8 cellular contexts compared by ENCODE assay signal in the genomic region with DNA sequence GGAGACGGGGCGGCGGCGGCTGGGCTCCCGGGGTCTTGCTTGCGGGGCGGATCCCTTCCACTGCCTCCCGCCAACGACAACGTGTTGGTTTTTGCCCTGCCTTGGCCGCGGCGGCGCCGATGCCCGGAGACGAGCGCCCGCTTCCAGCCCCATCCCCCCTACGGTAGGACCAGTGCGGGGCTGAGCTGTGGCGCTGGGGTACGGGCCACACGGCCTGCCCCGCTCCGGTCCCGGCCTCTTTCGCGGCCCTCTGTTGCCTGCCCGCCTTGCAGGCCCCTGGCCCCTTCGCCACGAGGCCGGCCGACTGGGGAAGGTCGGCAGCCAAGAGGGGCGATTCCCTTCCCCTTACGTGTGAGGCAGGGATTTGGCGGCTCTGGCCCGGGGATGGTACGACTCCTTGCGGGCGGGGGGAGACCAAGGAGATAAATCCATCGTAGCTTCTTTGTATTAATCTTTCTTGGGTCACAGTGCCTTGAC. TPM values are rescaled to one million over a fixed set of nuclear protein-coding genes. Genes with fewer than 3 reads are reported as not detected.
DNase-seq lines count a peak whose midpoint lies in the region; ATAC-seq and TF ChIP-seq lines count a peak whose summit lies in the region.

No MANE protein-coding gene starts in this region.

- peaks cover 4% of the 10 kb centered on the region for H3K79me1 ChIP-seq in mesenchymal stem cell (replicated peaks; ENCODE audit: low read length, poor library complexity, severe bottlenecking)

- peaks cover 29% of the 10 kb centered on the region for H3K36me3 Mint-ChIP-seq in activated B cell treated with CpG ODN at 0.5 μM for 24 hours (ENCODE audit: low read depth)
- H3K36me3 Mint-ChIP-seq in stimulated activated memory B cell treated with anti-CD40 and anti-IgM and Interleukin-4, amounts not matched to agents 10 μg/mL and 1 μg/mL and 100 μg/mL, for 72 hours = peaks cover 10% of the 10 kb centered on the region

- H3K36me3 ChIP-seq in HUES6 (ENCODE audit: control insufficient read depth, insufficient read depth, low read length) = peaks cover 30% of the 10 kb centered on the region
- peaks cover 8% of the 10 kb centered on the region for H3K36me3 ChIP-seq in effector memory CD4-positive, alpha-beta T cell (ENCODE audit: control insufficient read depth, insufficient read depth, low read length)
- peaks cover 7 to 26% of the 10 kb centered on the region in 2 experiments for H3K36me3 ChIP-seq in mesenchymal stem cell (ENCODE audit: control insufficient read depth in 1 of 2, insufficient read depth in 2 of 2, low read depth in 1 of 2, low read length in 2 of 2)

- H3K9me3 Mint-ChIP-seq in activated B cell treated with CpG ODN at 0.5 μM for 24 hours = no peaks in the 10 kb centered on the region
- H3K9me3 Mint-ChIP-seq in stimulated activated memory B cell treated with anti-CD40 and anti-IgM and Interleukin-4, amounts not matched to agents 10 μg/mL and 1 μg/mL and 100 μg/mL, for 72 hours = no peaks in the 10 kb centered on the region

- peak overlapping the region in 1 of 2 experiments; percentile 98 for H3K14ac ChIP-seq in mesenchymal stem cell (ENCODE audit: low read length in 2 of 2)

- TF ChIP-seq CTCF in activated B cell treated with CpG ODN at 0.5 μM for 24 hours (IDR thresholded peaks at IDR 0.05) = no peak

- H3K18ac ChIP-seq in mesenchymal stem cell (ENCODE audit: low read depth in 1 of 2, low read length in 2 of 2) = peak overlapping the region; percentile 98 to 99

- peak overlapping the region; percentile 64 for H2BK15ac ChIP-seq in mesenchymal stem cell (ENCODE audit: low read depth, poor library complexity, severe bottlenecking)

- H3K27me3 Mint-ChIP-seq in activated B cell treated with CpG ODN at 0.5 μM for 24 hours = no peaks in the 10 kb centered on the region
- H3K27me3 Mint-ChIP-seq in stimulated activated memory B cell treated with anti-CD40 and anti-IgM and Interleukin-4, amounts not matched to agents 10 μg/mL and 1 μg/mL and 100 μg/mL, for 72 hours = no peaks in the 10 kb centered on the region

- peak overlapping the region; percentile 54 for H2BK120ac ChIP-seq in mesenchymal stem cell (ENCODE audit: low read depth, low read length)

- peak overlapping the region; percentile 55 for H2AK5ac ChIP-seq in mesenchymal stem cell (ENCODE audit: low read length, severe bottlenecking)

- H3K4ac ChIP-seq in mesenchymal stem cell (ENCODE audit: low read depth in 1 of 2, low read length in 2 of 2) = peak overlapping the region; percentile 88 to 99

- H3K4me1 ChIP-seq in HUES6 (ENCODE audit: control insufficient read depth, insufficient read depth, low read length) = peaks cover 29% of the 10 kb centered on the region
- H3K4me1 ChIP-seq in effector memory CD4-positive, alpha-beta T cell (ENCODE audit: control insufficient read depth, insufficient read depth, low read length, poor library complexity, severe bottlenecking) = peaks cover 42% of the 10 kb centered on the region
- peaks cover 7% of the 10 kb centered on the region for H3K4me1 ChIP-seq in mesenchymal stem cell (ENCODE audit: control insufficient read depth, insufficient read depth, low read depth, low read length)

- H2AFZ ChIP-seq in mesenchymal stem cell (ENCODE audit: low read depth, low read length) = peak overlapping the region; percentile 18

- ATAC-seq in GM21390 (IDR thresholded peaks at IDR 0.05; ENCODE audit: unreplicated experiment) = peak; percentile 16
- ATAC-seq in activated B cell treated with CpG ODN at 0.5 μM for 24 hours (ENCODE audit: low read depth) = peak; percentile 45
- ATAC-seq in stimulated activated memory B cell treated with anti-CD40 and anti-IgM and Interleukin-4, amounts not matched to agents 10 μg/mL and 1 μg/mL and 100 μg/mL, for 72 hours = peak; percentile 63

- peak overlapping the region in 1 of 2 experiments; percentile 23 for H3K23ac ChIP-seq in mesenchymal stem cell (ENCODE audit: low read length in 2 of 2)

- peak overlapping the region; percentile 90 for H3K27ac ChIP-seq in HUES6 (ENCODE audit: low read depth, low read length)
- H3K27ac ChIP-seq in effector memory CD4-positive, alpha-beta T cell (ENCODE audit: insufficient read depth, low read length, poor library complexity, severe bottlenecking) = peak overlapping the region; percentile 91
- peak overlapping the region; percentile 11 for H3K27ac ChIP-seq in mesenchymal stem cell (ENCODE audit: low read length, poor library complexity, severe bottlenecking)

- intact Hi-C loops in activated B cell treated with CpG ODN at 0.5 μM for 24 hours (cut with micrococcal nuclease) = loop anchor here (1.0 to 10.0 kb wide), 7 partner anchors 9 to 1740 kb away; a partner anchor contains a TSS

- H3K4me3 ChIP-seq in HUES6 (ENCODE audit: low read depth, low read length) (peak overlapping the region; percentile 90), mesenchymal stem cell (ENCODE audit: insufficient read depth in 1 of 2, low read depth in 1 of 2, low read length in 2 of 2) (peak overlapping the region; percentile 89 to 93)
- peak overlapping the region; percentile 97 for H3K4me3 ChIP-seq in effector memory CD4-positive, alpha-beta T cell (ENCODE audit: insufficient read depth, low read depth, low read length, poor library complexity, severe bottlenecking)

- peak overlapping the region; percentile 98 for H4K91ac ChIP-seq in mesenchymal stem cell (ENCODE audit: low read length)

- peak overlapping the region; percentile 83 for H3K27ac Mint-ChIP-seq in activated B cell treated with CpG ODN at 0.5 μM for 24 hours
- H3K27ac Mint-ChIP-seq in stimulated activated memory B cell treated with anti-CD40 and anti-IgM and Interleukin-4, amounts not matched to agents 10 μg/mL and 1 μg/mL and 100 μg/mL, for 72 hours = peak overlapping the region; percentile 91

- H3K9me3 ChIP-seq in HUES6 (ENCODE audit: control insufficient read depth, insufficient read depth, low read depth, low read length) (no peaks in the 10 kb centered on the region), mesenchymal stem cell (ENCODE audit: control insufficient read depth, low read length) (no peaks in the 10 kb centered on the region)
- H3K9me3 ChIP-seq in effector memory CD4-positive, alpha-beta T cell (ENCODE audit: control insufficient read depth, low read length) = no peaks in the 10 kb centered on the region

- H3K27me3 ChIP-seq in HUES6 (ENCODE audit: control insufficient read depth, insufficient read depth, low read length) (no peaks in the 10 kb centered on the region), mesenchymal stem cell (ENCODE audit: control insufficient read depth in 1 of 2, insufficient read depth in 1 of 2, low read length in 2 of 2) (no peaks in the 10 kb centered on the region)
- no peaks in the 10 kb centered on the region for H3K27me3 ChIP-seq in effector memory CD4-positive, alpha-beta T cell (replicated peaks; ENCODE audit: control insufficient read depth, insufficient read depth, low read length, poor library complexity, severe bottlenecking)

- H4K8ac ChIP-seq in mesenchymal stem cell (ENCODE audit: low read length) = peak overlapping the region; percentile 96

- H3K4me3 Mint-ChIP-seq in activated B cell treated with CpG ODN at 0.5 μM for 24 hours = peak overlapping the region; percentile 91
- peak overlapping the region; percentile 84 for H3K4me3 Mint-ChIP-seq in stimulated activated memory B cell treated with anti-CD40 and anti-IgM and Interleukin-4, amounts not matched to agents 10 μg/mL and 1 μg/mL and 100 μg/mL, for 72 hours

- peaks cover 53% of the 10 kb centered on the region for H3K4me1 Mint-ChIP-seq in activated B cell treated with CpG ODN at 0.5 μM for 24 hours
- H3K4me1 Mint-ChIP-seq in stimulated activated memory B cell treated with anti-CD40 and anti-IgM and Interleukin-4, amounts not matched to agents 10 μg/mL and 1 μg/mL and 100 μg/mL, for 72 hours = peaks cover 42% of the 10 kb centered on the region

- CTCF ChIA-PET in activated B cell treated with CpG ODN at 0.5 μM for 24 hours (lab: Charles Lee) = interaction anchor here (0.8 to 2.2 kb wide), 6 partner anchors 9 to 226 kb away, joined by 3 to 11 read pairs (median 4); no protein-coding TSS in a partner anchor

- POLR2A ChIA-PET in activated B cell treated with CpG ODN at 0.5 μM for 24 hours (lab: Charles Lee) = interaction anchor here (0.6 to 3.6 kb wide), 17 partner anchors 9 to 359 kb away, joined by 3 to 33 read pairs (median 5); a partner anchor contains a TSS

- WGBS in mesenchymal stem cell = under 1% methylated on average over 36 of the region's 43 CpGs

- H2BK12ac ChIP-seq in mesenchymal stem cell (ENCODE audit: low read length in 2 of 2) = peak overlapping the region in 1 of 2 experiments; percentile 80

- peak overlapping the region; percentile 43 for H3K4me2 ChIP-seq in mesenchymal stem cell (ENCODE audit: low read length, poor library complexity, severe bottlenecking)

- H3K9ac ChIP-seq in HUES6 (ENCODE audit: low read length) = peak overlapping the region; percentile 93
- H3K9ac ChIP-seq in mesenchymal stem cell (ENCODE audit: low read length) = peak overlapping the region; percentile 94

- H2BK5ac ChIP-seq in mesenchymal stem cell (ENCODE audit: low read depth, low read length, poor library complexity, severe bottlenecking) = peak overlapping the region; percentile 35

- peak; percentile 68 for DNase-seq in D341Med (ENCODE audit: low spot score)
- no peak for DNase-seq in activated B cell treated with CpG ODN at 0.5 μM for 24 hours
- DNase-seq in effector memory CD4-positive, alpha-beta T cell = peak in 2 of 3 donors; percentile 19 to 34
- DNase-seq in mesenchymal stem cell = peak; percentile 74
- no peak for DNase-seq in inferior parietal cortex (ENCODE audit: extremely low spot score)

RNA-seq across cellular contexts. Expression of a gene that starts 0.5 kb away (rescaled TPM):
- 263 and 280 TPM in 2 replicates for total RNA-seq in activated B cell treated with CpG ODN at 0.5 μM for 24 hours
- polyA plus RNA-seq in mesenchymal stem cell (2013, experiment 1 of 2) = 203 TPM
- polyA plus RNA-seq in mesenchymal stem cell (2013, experiment 2 of 2) = 198 TPM

RNA-seq across cellular contexts. Expression of a gene that starts 35.2 kb away (rescaled TPM):
- total RNA-seq in activated B cell treated with CpG ODN at 0.5 μM for 24 hours = 291 and 329 TPM in 2 replicates
- polyA plus RNA-seq in mesenchymal stem cell (2013, experiment 1 of 2) = 0.35 TPM
- polyA plus RNA-seq in mesenchymal stem cell (2013, experiment 2 of 2) = 0.52 TPM

Comparison
In these comparisons a context has a peak if more than half of its experiments do, and no peak if none do; other contexts are left out.
1. DNase-seq: peak in D341Med (single experiment), effector memory CD4-positive, alpha-beta T cell (2 of 3) and mesenchymal stem cell (single experiment); none in activated B cell treated with CpG ODN at 0.5 μM for 24 hours (single experiment) and inferior parietal cortex (single experiment).
2. H3K27ac ChIP-seq: peak in every context shown above with its lines; median percentile 91 in effector memory CD4-positive, alpha-beta T cell; 90 in HUES6; 11 in mesenchymal stem cell.
3. Peak in every context shown above with its lines, with median percentiles within 50 percentile points of each other: ATAC-seq and H3K4me3 ChIP-seq.